In the genomic region with DNA sequence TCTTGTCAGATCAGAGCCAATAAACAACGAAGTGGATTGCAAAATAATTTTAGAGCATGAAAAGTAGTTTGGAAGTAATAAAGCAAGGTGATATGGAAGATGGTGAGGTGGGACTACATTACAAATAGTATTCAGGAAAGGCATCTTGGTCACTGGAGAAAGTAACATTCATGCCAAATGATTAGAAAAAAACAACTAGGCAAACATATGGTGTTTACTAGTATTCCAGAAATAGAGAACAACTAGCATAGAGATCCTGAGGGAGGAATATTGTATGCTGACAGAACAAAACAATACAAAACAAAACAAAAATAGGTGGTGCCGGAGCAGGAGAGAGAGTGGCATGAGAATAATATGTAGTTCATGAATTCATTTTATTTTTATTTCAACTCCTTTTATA, we compare ENCODE assay signal across 29 cellular contexts. TPM values are rescaled to one million over a fixed set of nuclear protein-coding genes. Genes with fewer than 3 reads are reported as not detected.
"Had no signal": no experiment of that assay in that cellular context is flagged by ENCODE, and none has a peak within 500 bp of the region (broad histone marks: within the 10 kb centered on the region; RNA-seq: fewer than 3 reads in every experiment).

No MANE protein-coding gene starts in this region.

- ATAC-seq: mucosa of descending colon; naive thymus-derived CD4-positive, alpha-beta T cell; pancreas; right cardiac atrium; sciatic nerve; stimulated activated naive B cell treated with anti-CD40 and anti-IgM and Interleukin-4, amounts not matched to agents 10 μg/mL and 1 μg/mL and 100 μg/mL, for 72 hours; stimulated activated naive CD8-positive, alpha-beta T cell treated with anti-CD3 and anti-CD28 coated beads, Interleukin-15, Interleukin-2, amounts not matched to agents 100 U/mL and 50 U/mL, for 24 hours had no signal

- DNase-seq: hypothalamus; islet precursor cell; left ventricle myocardium inferior; midbrain; mucosa of descending colon; naive thymus-derived CD4-positive, alpha-beta T cell; nucleus accumbens; pancreas; posterior cingulate gyrus; retina; right cardiac atrium; stimulated activated CD4-positive, alpha-beta T cell treated with anti-CD3 and anti-CD28 coated beads, Interleukin-12 subunit alpha, Interleukin-12 subunit beta, amount 100 ng/mL, for 4 hours; stimulated activated CD4-positive, alpha-beta T cell treated with anti-CD3 and anti-CD28 coated beads, Interleukin-15, amount 100 ng/mL, for 24 hours; stimulated activated CD4-positive, alpha-beta T cell treated with anti-CD3 and anti-CD28 coated beads, Interleukin-2, amount 100 ng/mL, for 24 hours; stimulated activated CD4-positive, alpha-beta T cell treated with anti-CD3 and anti-CD28 coated beads, Interleukin-4, amount 100 ng/mL, for 1 hour; stimulated activated naive B cell treated with anti-CD40 and anti-IgM and Interleukin-4, amounts not matched to agents 10 μg/mL and 1 μg/mL and 100 μg/mL, for 72 hours; stimulated activated naive CD8-positive, alpha-beta T cell treated with anti-CD3 and anti-CD28 coated beads, Interleukin-15, Interleukin-2, amounts not matched to agents 100 U/mL and 50 U/mL, for 24 hours; stomach; testis; thyroid gland; transverse colon; upper lobe of left lung had no signal

- FAIRE-seq: pancreas had no signal

- H3K4me1 ChIP-seq: left ventricle myocardium inferior, pancreas, prostate gland, stomach, testis, thyroid gland, transverse colon, upper lobe of left lung, vagina had no signal

- H3K27ac ChIP-seq: left ventricle myocardium inferior, pancreas, prostate gland, skin epidermis, stomach, testis, thyroid gland, transverse colon, upper lobe of left lung, vagina had no signal

- H3K27me3 ChIP-seq: pancreas, stomach, testis, thyroid gland, transverse colon, upper lobe of left lung, vagina had no signal

- H3K4me3 Mint-ChIP-seq: naive thymus-derived CD4-positive, alpha-beta T cell; nephron; neural crest cell; stimulated activated naive B cell treated with anti-CD40 and anti-IgM and Interleukin-4, amounts not matched to agents 10 μg/mL and 1 μg/mL and 100 μg/mL, for 72 hours had no signal

- H3K36me3 Mint-ChIP-seq: naive thymus-derived CD4-positive, alpha-beta T cell; stimulated activated naive B cell treated with anti-CD40 and anti-IgM and Interleukin-4, amounts not matched to agents 10 μg/mL and 1 μg/mL and 100 μg/mL, for 72 hours had no signal

- H3K4me3 ChIP-seq: left ventricle myocardium inferior, lung, mucosa of descending colon, pancreas, prostate gland, skin epidermis, stomach, testis, thyroid gland, transverse colon, upper lobe of left lung, vagina had no signal

- H3K36me3 ChIP-seq: left ventricle myocardium inferior, pancreas, prostate gland, stomach, thyroid gland, transverse colon, upper lobe of left lung, vagina had no signal

- H3K9me3 ChIP-seq: left ventricle myocardium inferior, mucosa of descending colon, pancreas, prostate gland, stomach, testis, thyroid gland, transverse colon, upper lobe of left lung, vagina had no signal

- H3K4me1 Mint-ChIP-seq: naive thymus-derived CD4-positive, alpha-beta T cell; nephron; neural crest cell; stimulated activated naive B cell treated with anti-CD40 and anti-IgM and Interleukin-4, amounts not matched to agents 10 μg/mL and 1 μg/mL and 100 μg/mL, for 72 hours had no signal

- H3K27ac Mint-ChIP-seq: naive thymus-derived CD4-positive, alpha-beta T cell; nephron; stimulated activated naive B cell treated with anti-CD40 and anti-IgM and Interleukin-4, amounts not matched to agents 10 μg/mL and 1 μg/mL and 100 μg/mL, for 72 hours had no signal

- H3K9me3 Mint-ChIP-seq: nephron; neural crest cell; stimulated activated naive B cell treated with anti-CD40 and anti-IgM and Interleukin-4, amounts not matched to agents 10 μg/mL and 1 μg/mL and 100 μg/mL, for 72 hours had no signal

RNA-seq across cellular contexts. Expression of a gene that starts 11.8 kb away (rescaled TPM):
- polyA plus RNA-seq: naive thymus-derived CD4-positive, alpha-beta T cell had no signal
